11 cellular contexts compared by ENCODE assay signal in genomic region chr10:117167346-117168134, GRCh38. TPM values are rescaled to one million over a fixed set of nuclear protein-coding genes. Genes with fewer than 3 reads are reported as not detected.
DNase-seq lines count a peak whose midpoint lies in the region; ATAC-seq and TF ChIP-seq lines count a peak whose summit lies in the region.
"Had no signal": no experiment of that assay in that cellular context is flagged by ENCODE, and none has a peak within 500 bp of the region (broad histone marks: within the 10 kb centered on the region; RNA-seq: fewer than 3 reads in every experiment).

No MANE protein-coding gene starts in this region.

- peaks cover 4% of the 10 kb centered on the region; the same call in 1 of the 2 replicates for H3K4me1 ChIP-seq in iPS-20b (ENCODE audit: insufficient read depth, low read length)
- peaks cover 23 to 53% (median 47%) of the 10 kb centered on the region in 4 donors for H3K4me1 ChIP-seq in stomach

- no peak for TF ChIP-seq CTCF in stomach (IDR thresholded peaks at IDR 0.05)

- peaks cover 22% of the 10 kb centered on the region for H3K4me1 Mint-ChIP-seq in activated T-cell treated with anti-CD3 and anti-CD28 coated beads, Interleukin-2, amount 50 U/mL, for 4 hours (ENCODE audit: low read depth)

- H3K9me3 Mint-ChIP-seq in activated T-cell treated with anti-CD3 and anti-CD28 coated beads, Interleukin-2, amount 50 U/mL, for 4 hours: no peaks in the 10 kb centered on the region

- peak overlapping the region; percentile 26 for H3K4me3 Mint-ChIP-seq in activated T-cell treated with anti-CD3 and anti-CD28 coated beads, Interleukin-2, amount 50 U/mL, for 4 hours

- TF ChIP-seq POLR2A in stomach (IDR thresholded peaks at IDR 0.05): no peak

- WGBS in stomach, 5 donors: 8 to 16% (median 11%) methylated on average over 30 to 47 of the region's 47 CpGs

- no peak overlapping the region for H3K27ac ChIP-seq in iPS-20b (ENCODE audit: low read length)
- H3K27ac ChIP-seq in stomach: no peak overlapping the region

- H3K4me3 ChIP-seq in iPS-20b (ENCODE audit: low read length) (peak overlapping the region; percentile 65; the same call in 1 of the 2 replicates), stomach (peak overlapping the region in 3 of 4 donors; percentile 7 to 41 (median 33))

- no peak for DNase-seq in Right ventricle myocardium superior
- DNase-seq in left cardiac atrium: no peak
- no peak for DNase-seq in activated T-cell treated with anti-CD3 and anti-CD28 coated beads, Interleukin-2, amount 50 U/mL, for 4 hours
- DNase-seq in stomach: no peak

- no peak for TF ChIP-seq EP300 in stomach (IDR thresholded peaks at IDR 0.05)

- ATAC-seq in Right ventricle myocardium superior (ENCODE audit: poor library complexity): peak; percentile 7
- ATAC-seq in left cardiac atrium: no peak
- ATAC-seq in activated T-cell treated with anti-CD3 and anti-CD28 coated beads, Interleukin-2, amount 50 U/mL, for 4 hours: no peak
- no peak for ATAC-seq in HG02763 (IDR thresholded peaks at IDR 0.05; ENCODE audit: unreplicated experiment)
- no peak for ATAC-seq in HG02798 (IDR thresholded peaks at IDR 0.05; ENCODE audit: poor library complexity, unreplicated experiment)
- ATAC-seq in GM19328 (IDR thresholded peaks at IDR 0.05; ENCODE audit: unreplicated experiment): no peak

- H3K9me3 ChIP-seq in iPS-20b (ENCODE audit: insufficient read depth, low read depth, low read length): peaks cover 6% of the 10 kb centered on the region; the same call in 1 of the 2 replicates
- H3K9me3 ChIP-seq in stomach: no peaks in the 10 kb centered on the region

- H3K9ac ChIP-seq in iPS-20b (ENCODE audit: low read depth, low read length): no peak overlapping the region

- no peaks in the 10 kb centered on the region for H3K36me3 Mint-ChIP-seq in activated T-cell treated with anti-CD3 and anti-CD28 coated beads, Interleukin-2, amount 50 U/mL, for 4 hours (ENCODE audit: insufficient read depth)

- intact Hi-C loops in Right ventricle myocardium superior (cut with DNase I) (no loop called here), left cardiac atrium (cut with DNase I) (loop anchor here in 1 of 2 donors (10.0 kb wide), 1 partner anchor 483 kb away; no protein-coding TSS in a partner anchor), stomach (cut with DNase I; ENCODE audit: low total_unique reads) (no loop called here)

- no peaks in the 10 kb centered on the region for H3K36me3 ChIP-seq in iPS-20b (ENCODE audit: insufficient read depth, low read depth, low read length)
- no peaks in the 10 kb centered on the region for H3K36me3 ChIP-seq in stomach

- H3K27me3 ChIP-seq in iPS-20b (ENCODE audit: insufficient read depth, low read length): peaks cover 100% of the 10 kb centered on the region
- H3K27me3 ChIP-seq in stomach: peaks cover 21 to 100% (median 90%) of the 10 kb centered on the region in 3 donors

- peaks cover 85% of the 10 kb centered on the region for H3K27me3 Mint-ChIP-seq in activated T-cell treated with anti-CD3 and anti-CD28 coated beads, Interleukin-2, amount 50 U/mL, for 4 hours (ENCODE audit: low read depth)

RNA-seq across cellular contexts. Expression of gene VAX1, which starts 29.5 kb away (rescaled TPM):
- total RNA-seq in Right ventricle myocardium superior: not detected
- total RNA-seq in left cardiac atrium: not detected
- total RNA-seq in activated T-cell treated with anti-CD3 and anti-CD28 coated beads, Interleukin-2, amount 50 U/mL, for 4 hours: not detected
- total RNA-seq in stomach: not detected
- polyA plus RNA-seq in stomach: not detected
- total RNA-seq: renal cortical epithelial cell had no signal

RNA-seq across cellular contexts. Expression of gene KCNK18, which starts 29.7 kb away (rescaled TPM):
- not detected for total RNA-seq in Right ventricle myocardium superior
- total RNA-seq in left cardiac atrium: not detected
- total RNA-seq in activated T-cell treated with anti-CD3 and anti-CD28 coated beads, Interleukin-2, amount 50 U/mL, for 4 hours: not detected
- total RNA-seq in stomach: not detected
- not detected for polyA plus RNA-seq in stomach
- total RNA-seq: renal cortical epithelial cell, SK-MEL-5 had no signal
- polyA plus RNA-seq: BJ had no signal
